2 cellular contexts compared by ENCODE assay signal in the genomic region with DNA sequence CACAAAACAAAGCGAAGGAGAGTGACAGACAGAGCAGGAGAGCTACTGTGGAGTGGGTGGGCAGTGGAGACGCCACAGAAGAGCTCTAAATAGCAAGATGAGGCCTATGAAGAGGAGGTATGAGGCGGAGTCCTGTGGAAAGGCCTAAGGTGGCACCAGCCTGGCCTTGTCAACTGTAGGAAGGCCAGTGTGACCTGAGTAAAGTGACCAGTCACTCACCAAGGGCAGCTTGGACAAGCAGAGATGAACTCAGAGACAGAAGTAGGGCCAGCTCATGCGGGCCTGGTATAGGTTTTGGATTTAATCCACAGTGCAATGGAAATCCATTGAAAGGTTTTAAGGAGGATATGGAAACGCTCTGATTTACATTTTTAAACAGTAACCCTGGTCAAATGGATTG.
TF ChIP-seq lines count a peak whose summit lies in the region.

No MANE protein-coding gene starts in this region.

TF ChIP-seq in H1, 55 proteins besides CTCF, POLR2A, EP300 and RAD21:
- TF ChIP-seq CBX5 (IDR thresholded peaks at IDR 0.05; ENCODE audit: low read depth, low read length) (no peak), SAP30 (IDR thresholded peaks at IDR 0.05; ENCODE audit: insufficient read depth, insufficient replicate concordance, low read length) (no peak), NRF1 (IDR thresholded peaks at IDR 0.05; ENCODE audit: low read depth, low read length) (no peak), POLR2AphosphoS5 (IDR thresholded peaks at IDR 0.05; ENCODE audit: low read depth, low read length) (no peak), KDM5A (IDR thresholded peaks at IDR 0.05; ENCODE audit: low read length) (no peak)

TF ChIP-seq in HepG2, 621 proteins besides CTCF, POLR2A, EP300 and RAD21:
- TF ChIP-seq NR2F2 (IDR thresholded peaks at IDR 0.05; ENCODE audit: borderline replicate concordance, low read depth), result no peak
- no peak for TF ChIP-seq ZSCAN5A (CRISPR knock-in tag; IDR thresholded peaks at IDR 0.05; ENCODE audit: borderline replicate concordance)
- no peak for TF ChIP-seq PCBP2 (optimal IDR thresholded peaks at IDR 0.05; ENCODE audit: low read depth, low read length, poor library complexity, severe bottlenecking)
- TF ChIP-seq, protein P1, sequence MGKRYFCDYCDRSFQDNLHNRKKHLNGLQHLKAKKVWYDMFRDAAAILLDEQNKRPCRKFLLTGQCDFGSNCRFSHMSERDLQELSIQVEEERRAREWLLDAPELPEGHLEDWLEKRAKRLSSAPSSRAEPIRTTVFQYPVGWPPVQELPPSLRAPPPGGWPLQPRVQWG (CRISPR knock-in tag; IDR thresholded peaks at IDR 0.05; ENCODE audit: borderline replicate concordance, low read depth), result no peak
- TF ChIP-seq BATF2 (CRISPR knock-in tag; IDR thresholded peaks at IDR 0.05), result no peak
- TF ChIP-seq, protein P2, sequence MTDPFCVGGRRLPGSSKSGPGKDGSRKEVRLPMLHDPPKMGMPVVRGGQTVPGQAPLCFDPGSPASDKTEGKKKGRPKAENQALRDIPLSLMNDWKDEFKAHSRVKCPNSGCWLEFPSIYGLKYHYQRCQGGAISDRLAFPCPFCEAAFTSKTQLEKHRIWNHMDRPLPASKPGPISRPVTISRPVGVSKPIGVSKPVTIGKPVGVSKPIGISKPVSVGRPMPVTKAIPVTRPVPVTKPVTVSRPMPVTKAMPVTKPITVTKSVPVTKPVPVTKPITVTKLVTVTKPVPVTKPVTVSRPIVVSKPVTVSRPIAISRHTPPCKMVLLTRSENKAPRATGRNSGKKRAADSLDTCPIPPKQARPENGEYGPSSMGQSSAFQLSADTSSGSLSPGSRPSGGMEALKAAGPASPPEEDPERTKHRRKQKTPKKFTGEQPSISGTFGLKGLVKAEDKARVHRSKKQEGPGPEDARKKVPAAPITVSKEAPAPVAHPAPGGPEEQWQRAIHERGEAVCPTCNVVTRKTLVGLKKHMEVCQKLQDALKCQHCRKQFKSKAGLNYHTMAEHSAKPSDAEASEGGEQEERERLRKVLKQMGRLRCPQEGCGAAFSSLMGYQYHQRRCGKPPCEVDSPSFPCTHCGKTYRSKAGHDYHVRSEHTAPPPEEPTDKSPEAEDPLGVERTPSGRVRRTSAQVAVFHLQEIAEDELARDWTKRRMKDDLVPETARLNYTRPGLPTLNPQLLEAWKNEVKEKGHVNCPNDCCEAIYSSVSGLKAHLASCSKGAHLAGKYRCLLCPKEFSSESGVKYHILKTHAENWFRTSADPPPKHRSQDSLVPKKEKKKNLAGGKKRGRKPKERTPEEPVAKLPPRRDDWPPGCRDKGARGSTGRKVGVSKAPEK (CRISPR knock-in tag; IDR thresholded peaks at IDR 0.05; ENCODE audit: borderline replicate concordance), result no peak
- no peak for TF ChIP-seq IKZF5 (CRISPR knock-in tag; IDR thresholded peaks at IDR 0.05)
- TF ChIP-seq, protein P3, sequence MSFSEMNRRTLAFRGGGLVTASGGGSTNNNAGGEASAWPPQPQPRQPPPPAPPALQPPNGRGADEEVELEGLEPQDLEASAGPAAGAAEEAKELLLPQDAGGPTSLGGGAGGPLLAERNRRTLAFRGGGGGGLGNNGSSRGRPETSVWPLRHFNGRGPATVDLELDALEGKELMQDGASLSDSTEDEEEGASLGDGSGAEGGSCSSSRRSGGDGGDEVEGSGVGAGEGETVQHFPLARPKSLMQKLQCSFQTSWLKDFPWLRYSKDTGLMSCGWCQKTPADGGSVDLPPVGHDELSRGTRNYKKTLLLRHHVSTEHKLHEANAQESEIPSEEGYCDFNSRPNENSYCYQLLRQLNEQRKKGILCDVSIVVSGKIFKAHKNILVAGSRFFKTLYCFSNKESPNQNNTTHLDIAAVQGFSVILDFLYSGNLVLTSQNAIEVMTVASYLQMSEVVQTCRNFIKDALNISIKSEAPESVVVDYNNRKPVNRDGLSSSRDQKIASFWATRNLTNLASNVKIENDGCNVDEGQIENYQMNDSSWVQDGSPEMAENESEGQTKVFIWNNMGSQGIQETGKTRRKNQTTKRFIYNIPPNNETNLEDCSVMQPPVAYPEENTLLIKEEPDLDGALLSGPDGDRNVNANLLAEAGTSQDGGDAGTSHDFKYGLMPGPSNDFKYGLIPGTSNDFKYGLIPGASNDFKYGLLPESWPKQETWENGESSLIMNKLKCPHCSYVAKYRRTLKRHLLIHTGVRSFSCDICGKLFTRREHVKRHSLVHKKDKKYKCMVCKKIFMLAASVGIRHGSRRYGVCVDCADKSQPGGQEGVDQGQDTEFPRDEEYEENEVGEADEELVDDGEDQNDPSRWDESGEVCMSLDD (CRISPR knock-in tag; IDR thresholded peaks at IDR 0.05; ENCODE audit: borderline replicate concordance), result no peak
- no peak for TF ChIP-seq PATZ1 (CRISPR knock-in tag; IDR thresholded peaks at IDR 0.05)
- TF ChIP-seq NFYB (CRISPR knock-in tag; IDR thresholded peaks at IDR 0.05), result no peak
TF ChIP-seq in HepG2: peak in this region for 0.
